8 cellular contexts compared by ENCODE assay signal in genomic region chrX:52995974-52996304, GRCh38. TPM values are rescaled to one million over a fixed set of nuclear protein-coding genes. Genes with fewer than 3 reads are reported as not detected.
DNase-seq lines count a peak whose midpoint lies in the region; ATAC-seq, FAIRE-seq and TF ChIP-seq lines count a peak whose summit lies in the region.

No MANE protein-coding gene starts in this region.

- H3K36me3 ChIP-seq in HepG2 (replicated peaks in 1 of 2; ENCODE audit: control insufficient read depth in 1 of 2, insufficient read depth in 2 of 2, low read length in 2 of 2) = no peaks in the 10 kb centered on the region

- peak overlapping the region; percentile 87 for H3K27ac ChIP-seq in HepG2 (ENCODE audit: extremely low read length, insufficient read depth, low read length)

- peak in 1 of 2 experiments; percentile 7; a peak in 1 of 4 replicates for TF ChIP-seq POLR2A in HepG2 (IDR thresholded peaks at IDR 0.05; ENCODE audit: insufficient read depth in 1 of 2, low read depth in 2 of 2, low read length in 2 of 2)

- CTCF ChIA-PET in activated naive CD4-positive, alpha-beta T cell treated with anti-CD3 and anti-CD28 coated beads for 36 hours (lab: Charles Lee) = interaction anchor here (0.6 to 1.2 kb wide), 4 partner anchors 14 to 183 kb away, joined by 3 read pairs; no protein-coding TSS in a partner anchor
- CTCF ChIA-PET in HepG2 (lab: Yijun Ruan, JAX; ENCODE audit: low intra/inter-chr PET ratio, low total read pairs) (no interaction called here), GM10248 (lab: Yijun Ruan, JAX) (interaction anchor here (1.2 to 2.0 kb wide), 7 partner anchors 9 to 420 kb away, joined by 3 to 7 read pairs (median 4); no protein-coding TSS in a partner anchor)

- H3K9me3 ChIP-seq in HepG2 (ENCODE audit: low read length) = no peaks in the 10 kb centered on the region

- no peaks in the 10 kb centered on the region for H3K9me3 Mint-ChIP-seq in activated naive CD4-positive, alpha-beta T cell treated with anti-CD3 and anti-CD28 coated beads for 36 hours
- H3K9me3 Mint-ChIP-seq in activated naive CD8-positive, alpha-beta T cell (ENCODE audit: low read depth) = no peaks in the 10 kb centered on the region
- no peaks in the 10 kb centered on the region for H3K9me3 Mint-ChIP-seq in type B pancreatic cell

- H3K27me3 Mint-ChIP-seq in activated naive CD4-positive, alpha-beta T cell treated with anti-CD3 and anti-CD28 coated beads for 36 hours (ENCODE audit: low read depth) = no peaks in the 10 kb centered on the region
- no peaks in the 10 kb centered on the region for H3K27me3 Mint-ChIP-seq in activated naive CD8-positive, alpha-beta T cell
- H3K27me3 Mint-ChIP-seq in type B pancreatic cell = no peaks in the 10 kb centered on the region

- no peaks in the 10 kb centered on the region for H4K20me1 ChIP-seq in HepG2 (ENCODE audit: insufficient read depth, low read length)

- TF ChIP-seq EP300 in HepG2 (IDR thresholded peaks at IDR 0.05; ENCODE audit: low read depth in 2 of 2, low read length in 2 of 2) (no peak), HepG2 (CRISPR knock-in tag; IDR thresholded peaks at IDR 0.05; ENCODE audit: borderline replicate concordance) (no peak)

- in situ Hi-C loops in HepG2 (cut with HindIII; ENCODE audit: extremely low pct_ligation_motif_present, low pct_unique_long_range_greater_than_20kb) = no loop called here

- TF ChIP-seq CTCF in HepG2 (CRISPR knock-in tag; IDR thresholded peaks at IDR 0.05) = no peak
- TF ChIP-seq CTCF in type B pancreatic cell (conservative IDR thresholded peaks at IDR 0.05) = no peak
- TF ChIP-seq CTCF in GM10248 (IDR thresholded peaks at IDR 0.05; ENCODE audit: control extremely low read depth, extremely low read depth, low read depth, missing control alignments) = no peak

- H3K4me3 ChIP-seq in HepG2 (replicated peaks in 1 of 3; ENCODE audit: insufficient read depth in 1 of 3, low read depth in 2 of 3, low read length in 3 of 3) = peak overlapping the region; percentile 63 to 86 (median 75); a peak in 5 of 6 replicates

- POLR2A ChIA-PET in HepG2 (lab: Yijun Ruan, JAX) (interaction anchor here (1.1 to 2.3 kb wide), 4 partner anchors 16 to 86 kb away, joined by 7 to 13 read pairs (median 10); partner anchors contain the start of gene TSPYL2), GM10248 (lab: Yijun Ruan, JAX) (interaction anchor here (1.8 kb wide), 1 partner anchor 86 kb away, joined by 10 read pairs; the partner anchor contains the start of gene TSPYL2)

- WGBS in HepG2 (ENCODE audit: low lambda C conversion rate) = 0% methylated on average over 1 of the region's 5 CpGs

- peak overlapping the region; percentile 90 for H3K9ac ChIP-seq in HepG2 (ENCODE audit: insufficient read depth, low read depth, low read length)

- H3K27me3 ChIP-seq in HepG2 (ENCODE audit: control insufficient read depth in 1 of 2, insufficient read depth in 2 of 2, low read length in 2 of 2) = peaks cover 1 to 5% of the 10 kb centered on the region in 2 experiments; a peak in 2 of 5 replicates

- BruUV-seq in HepG2 (replicated peaks; lab: Mats Ljungman, UMichigan) = no TSS peak

- H3K79me2 ChIP-seq in HepG2 (ENCODE audit: insufficient read depth, low read length) = peaks cover 21% of the 10 kb centered on the region

- H3K4me3 Mint-ChIP-seq in activated naive CD4-positive, alpha-beta T cell treated with anti-CD3 and anti-CD28 coated beads for 36 hours = peak overlapping the region; percentile 96
- peak overlapping the region; percentile 94 for H3K4me3 Mint-ChIP-seq in activated naive CD8-positive, alpha-beta T cell
- peak overlapping the region; percentile 99 for H3K4me3 Mint-ChIP-seq in type B pancreatic cell

- no peak for FAIRE-seq in HepG2 (lab: Jason Lieb, UNC)

- peak overlapping the region; percentile 75 for H3K4me2 ChIP-seq in HepG2 (ENCODE audit: low read depth, low read length)

- ATAC-seq in HepG2 = no peak
- ATAC-seq in HG03354 (IDR thresholded peaks at IDR 0.05; ENCODE audit: poor library complexity, severe bottlenecking, unreplicated experiment) = no peak

- H2AFZ ChIP-seq in HepG2 (ENCODE audit: low read length) = no peak overlapping the region

- DNase-seq in activated naive CD4-positive, alpha-beta T cell treated with anti-CD3 and anti-CD28 coated beads for 36 hours = no peak
- no peak for DNase-seq in activated naive CD4-positive, alpha-beta T cell (lab: John Stamatoyannopoulos, UW)
- DNase-seq in HepG2 (ENCODE audit: low spot score) (no peak), type B pancreatic cell (ENCODE audit: extremely low spot score, unreplicated experiment) (peak; percentile 27), NCI-H510A (lab: John Stamatoyannopoulos, UW) (no peak), GM10248 (ENCODE audit: extremely low spot score) (no peak)

- TF ChIP-seq RAD21 in HepG2 (CRISPR knock-in tag; IDR thresholded peaks at IDR 0.05) = no peak

- H3K4me1 Mint-ChIP-seq in activated naive CD4-positive, alpha-beta T cell treated with anti-CD3 and anti-CD28 coated beads for 36 hours (ENCODE audit: low read depth) = peaks cover 18% of the 10 kb centered on the region
- peaks cover 15% of the 10 kb centered on the region for H3K4me1 Mint-ChIP-seq in activated naive CD8-positive, alpha-beta T cell (ENCODE audit: low read depth)
- peaks cover 5% of the 10 kb centered on the region for H3K4me1 Mint-ChIP-seq in type B pancreatic cell (ENCODE audit: unreplicated experiment)

- H3K4me1 ChIP-seq in HepG2 (ENCODE audit: insufficient read depth, low read length) = peaks cover 7% of the 10 kb centered on the region; the same call in 1 of the 2 replicates

- peak overlapping the region; percentile 100 for H3K27ac Mint-ChIP-seq in activated naive CD4-positive, alpha-beta T cell treated with anti-CD3 and anti-CD28 coated beads for 36 hours
- H3K27ac Mint-ChIP-seq in activated naive CD8-positive, alpha-beta T cell = peak overlapping the region; percentile 98
- peak overlapping the region; percentile 99 for H3K27ac Mint-ChIP-seq in type B pancreatic cell

- no peaks in the 10 kb centered on the region for H3K36me3 Mint-ChIP-seq in activated naive CD4-positive, alpha-beta T cell treated with anti-CD3 and anti-CD28 coated beads for 36 hours (ENCODE audit: low read depth)
- no peaks in the 10 kb centered on the region for H3K36me3 Mint-ChIP-seq in activated naive CD8-positive, alpha-beta T cell
- H3K36me3 Mint-ChIP-seq in type B pancreatic cell = no peaks in the 10 kb centered on the region

- intact Hi-C loops in activated naive CD4-positive, alpha-beta T cell treated with anti-CD3 and anti-CD28 coated beads for 36 hours (cut with micrococcal nuclease) = loop anchor here (1.0 to 5.0 kb wide), 2 partner anchors 98 to 426 kb away; partner anchors contain the start of genes KANTR, RIBC1 and SMC1A
- intact Hi-C loops in HepG2 (cut with micrococcal nuclease; ENCODE audit: unreplicated experiment) = loop anchor here (2.0 kb wide), 1 partner anchor 53 kb away; the partner anchor contains the start of gene GPR173

RNA-seq across cellular contexts. Expression of gene FAM156A, which starts 37.6 kb away (rescaled TPM):
- 10 to 100 TPM; 17.9 to 19.7 TPM for total RNA-seq in activated naive CD4-positive, alpha-beta T cell treated with anti-CD3 and anti-CD28 coated beads for 36 hours
- 7.2 and 15.4 TPM in 2 replicates for total RNA-seq in HepG2 (2016; rRNA removed; fragmentation: Illumina TruSeq; extraction: Trizol)
- total RNA-seq in HepG2 (2016; cell fraction: cytosol; rRNA removed; fragmentation: Illumina TruSeq; extraction: Trizol; ENCODE audit: low read depth) = 2.1 and 2.3 TPM in 2 replicates
- 7.6 and 13.8 TPM in 2 replicates for total RNA-seq in HepG2 (2016; cell fraction: insoluble cytoplasmic fraction; rRNA removed; fragmentation: Illumina TruSeq; extraction: Trizol)
- total RNA-seq in HepG2 (2016; cell fraction: membrane; rRNA removed; fragmentation: Illumina TruSeq; extraction: Trizol) = 1.9 and 5.9 TPM in 2 replicates
- 15.4 and 17.3 TPM in 2 replicates for total RNA-seq in HepG2 (2016; cell fraction: nucleus; rRNA removed; fragmentation: Illumina TruSeq; extraction: Trizol)
- 53.8 and 57.9 TPM in 2 replicates for polyA plus RNA-seq in HepG2 (2011; rRNA removed)
- polyA plus RNA-seq in HepG2 (2011; cell fraction: cytosol; rRNA removed) = 29.2 and 34.5 TPM in 2 replicates
- polyA plus RNA-seq in HepG2 (2011; cell fraction: nucleus; rRNA removed) = 350 and 359 TPM in 2 replicates
- 35.7 and 50.7 TPM in 2 replicates for polyA plus RNA-seq in HepG2 (2012)
- polyA plus RNA-seq in HepG2 (2016; cell fraction: cytosol; fragmentation: Illumina TruSeq; extraction: Trizol; ENCODE audit: low read depth) = 0.57 and 0.66 TPM in 2 replicates
- polyA plus RNA-seq in HepG2 (2016; cell fraction: insoluble cytoplasmic fraction; fragmentation: Illumina TruSeq; extraction: Trizol; ENCODE audit: low read depth) = 6.2 and 6.3 TPM in 2 replicates
- 1.8 and 2.6 TPM in 2 replicates for polyA plus RNA-seq in HepG2 (2016; cell fraction: membrane; fragmentation: Illumina TruSeq; extraction: Trizol; ENCODE audit: low read depth)
- 85.4 and 94.3 TPM in 2 replicates for polyA plus RNA-seq in HepG2 (2016; cell fraction: nucleus; fragmentation: Illumina TruSeq; extraction: Trizol; ENCODE audit: insufficient read depth, low read depth)
- 15.3 and 25.8 TPM in 2 replicates for polyA minus RNA-seq in HepG2 (2011; rRNA and poly(A)+ RNA removed; ENCODE audit: low replicate concordance)
- 9.8 and 10.2 TPM in 2 replicates for polyA minus RNA-seq in HepG2 (2011; cell fraction: cytosol; rRNA and poly(A)+ RNA removed)
- polyA minus RNA-seq in HepG2 (2011; cell fraction: nucleus; rRNA and poly(A)+ RNA removed) = 62.5 and 68.2 TPM in 2 replicates
- 16.7 and 23.7 TPM in 2 replicates for total RNA-seq in type B pancreatic cell (ENCODE audit: low replicate concordance)

RNA-seq across cellular contexts. Expression of gene GPR173, which starts 52.6 kb away (rescaled TPM):
- under 1 TPM in 1 of 2 experiments, not detected in 1; 0.05 TPM for total RNA-seq in activated naive CD4-positive, alpha-beta T cell treated with anti-CD3 and anti-CD28 coated beads for 36 hours
- not detected in 2 replicates for total RNA-seq in HepG2 (2016; rRNA removed; fragmentation: Illumina TruSeq; extraction: Trizol)
- not detected in 2 replicates for total RNA-seq in HepG2 (2016; cell fraction: cytosol; rRNA removed; fragmentation: Illumina TruSeq; extraction: Trizol; ENCODE audit: low read depth)
- total RNA-seq in HepG2 (2016; cell fraction: insoluble cytoplasmic fraction; rRNA removed; fragmentation: Illumina TruSeq; extraction: Trizol) = 0.06 TPM in 1 of 2 replicates, not detected in the other
- 0.03 TPM in 1 of 2 replicates, not detected in the other for total RNA-seq in HepG2 (2016; cell fraction: membrane; rRNA removed; fragmentation: Illumina TruSeq; extraction: Trizol)
- not detected in 2 replicates for total RNA-seq in HepG2 (2016; cell fraction: nucleus; rRNA removed; fragmentation: Illumina TruSeq; extraction: Trizol)
- 0.04 and 0.10 TPM in 2 replicates for polyA plus RNA-seq in HepG2 (2011; rRNA removed)
- 0.03 and 0.05 TPM in 2 replicates for polyA plus RNA-seq in HepG2 (2011; cell fraction: cytosol; rRNA removed)
- polyA plus RNA-seq in HepG2 (2011; cell fraction: nucleus; rRNA removed) = 0.28 and 0.32 TPM in 2 replicates
- polyA plus RNA-seq in HepG2 (2012) = 0.07 and 0.30 TPM in 2 replicates
- not detected in 2 replicates for polyA plus RNA-seq in HepG2 (2016; cell fraction: cytosol; fragmentation: Illumina TruSeq; extraction: Trizol; ENCODE audit: low read depth)
- 0.05 TPM in 1 of 2 replicates, not detected in the other for polyA plus RNA-seq in HepG2 (2016; cell fraction: insoluble cytoplasmic fraction; fragmentation: Illumina TruSeq; extraction: Trizol; ENCODE audit: low read depth)
- polyA plus RNA-seq in HepG2 (2016; cell fraction: membrane; fragmentation: Illumina TruSeq; extraction: Trizol; ENCODE audit: low read depth) = not detected in 2 replicates
- 0.13 and 0.23 TPM in 2 replicates for polyA plus RNA-seq in HepG2 (2016; cell fraction: nucleus; fragmentation: Illumina TruSeq; extraction: Trizol; ENCODE audit: insufficient read depth, low read depth)
- polyA minus RNA-seq in HepG2 (2011; rRNA and poly(A)+ RNA removed; ENCODE audit: low replicate concordance) = 0.28 and 1.3 TPM in 2 replicates
- polyA minus RNA-seq in HepG2 (2011; cell fraction: cytosol; rRNA and poly(A)+ RNA removed) = not detected in 2 replicates
- 0.12 TPM in 1 of 2 replicates, not detected in the other for polyA minus RNA-seq in HepG2 (2011; cell fraction: nucleus; rRNA and poly(A)+ RNA removed)
- 4.5 and 11.5 TPM in 2 replicates for total RNA-seq in type B pancreatic cell (ENCODE audit: low replicate concordance)
